ENCODE assay signal across 1 cellular context in the genomic region with DNA sequence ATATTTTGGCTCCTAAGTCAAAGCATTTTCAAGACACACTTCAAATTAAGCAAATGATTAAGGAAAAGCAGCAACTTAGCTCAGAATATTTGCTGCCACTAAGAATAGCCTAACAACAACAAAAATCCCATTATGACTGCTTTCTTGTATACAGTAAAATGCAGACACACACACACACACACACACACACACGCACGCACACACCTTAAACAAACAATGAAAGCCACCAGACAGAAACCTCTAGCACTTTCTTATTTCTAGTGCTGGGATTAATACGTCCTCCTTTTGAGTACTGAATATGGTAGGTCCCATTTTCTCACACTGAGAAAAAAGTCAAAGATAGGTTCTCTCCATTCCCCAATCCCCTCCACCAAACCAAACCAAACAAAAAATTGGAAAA.
TF ChIP-seq lines count a peak whose summit lies in the region.

No MANE protein-coding gene starts in this region.

TF ChIP-seq in H1, 55 proteins besides CTCF, POLR2A, EP300 and RAD21:
- TF ChIP-seq SP2 (IDR thresholded peaks at IDR 0.05; ENCODE audit: low read length) (no peak), ZNF274 (IDR thresholded peaks at IDR 0.05; ENCODE audit: borderline replicate concordance, extremely low read depth, low read length) (no peak)
